13 cellular contexts compared by ENCODE assay signal in genomic region chr1:62325076-62325475, GRCh38. TPM values are rescaled to one million over a fixed set of nuclear protein-coding genes. Genes with fewer than 3 reads are reported as not detected.
DNase-seq lines count a peak whose midpoint lies in the region; ATAC-seq and TF ChIP-seq lines count a peak whose summit lies in the region.
"Had no signal": no experiment of that assay in that cellular context is flagged by ENCODE, and none has a peak within 500 bp of the region (broad histone marks: within the 10 kb centered on the region; RNA-seq: fewer than 3 reads in every experiment).

No MANE protein-coding gene starts in this region.

- no peak for TF ChIP-seq POLR2A in ovary (IDR thresholded peaks at IDR 0.05)

- POLR2A ChIA-PET in BJ (lab: Charles Lee) (interaction anchor here (0.7 to 1.0 kb wide), 3 partner anchors 9 to 111 kb away, joined by 3 to 5 read pairs (median 3); no protein-coding TSS in a partner anchor), PC-9 (lab: Charles Lee; ENCODE audit: unreplicated experiment) (interaction anchor here (0.5 to 1.0 kb wide), 4 partner anchors 88 to 116 kb away, joined by 5 to 10 read pairs (median 6); no protein-coding TSS in a partner anchor)
- POLR2A ChIA-PET in activated CD4-positive, alpha-beta T cell treated with anti-CD3 and anti-CD28 coated beads, Interleukin-2, amount 10 ng/mL, durations not matched to agents 7 days and 5 days (lab: Charles Lee), result no interaction called here

- BruUV-seq in PC-9 (replicated peaks; lab: Mats Ljungman, UMichigan), result no TSS peak

- no peaks in the 10 kb centered on the region for H3K9me3 Mint-ChIP-seq in activated CD4-positive, alpha-beta T cell treated with anti-CD3 and anti-CD28 coated beads, Interleukin-2, amount 10 ng/mL, durations not matched to agents 7 days and 5 days

- H3K4me2 ChIP-seq in PC-9 (peak overlapping the region; percentile 47), osteoblast (ENCODE audit: insufficient read depth, low read length) (peak overlapping the region; percentile 29)

- H3K27ac ChIP-seq in PC-9, result no peak overlapping the region
- H3K27ac ChIP-seq in osteoblast (ENCODE audit: low read depth, low read length), result peak overlapping the region; percentile 46
- no peak overlapping the region for H3K27ac ChIP-seq in ovary
- H3K27ac ChIP-seq: neutrophil had no signal

- peaks cover 11% of the 10 kb centered on the region; the same call in 1 of the 2 replicates for H3F3A ChIP-seq in PC-9 (ENCODE audit: insufficient read depth, low read depth)

- H3K36me3 ChIP-seq in BJ (ENCODE audit: control insufficient read depth, insufficient read depth, low read length) (no peaks in the 10 kb centered on the region), PC-9 (ENCODE audit: low read depth) (no peaks in the 10 kb centered on the region), osteoblast (ENCODE audit: insufficient read depth, low read length) (no peaks in the 10 kb centered on the region), ovary (no peaks in the 10 kb centered on the region)
- H3K36me3 ChIP-seq: neutrophil had no signal

- H3K27me3 Mint-ChIP-seq in activated CD4-positive, alpha-beta T cell treated with anti-CD3 and anti-CD28 coated beads, Interleukin-2, amount 10 ng/mL, durations not matched to agents 7 days and 5 days, result peaks cover 7% of the 10 kb centered on the region

- TF ChIP-seq CTCF in BJ (IDR thresholded peaks at IDR 0.05; ENCODE audit: insufficient read depth, low read depth, low read length) (no peak), PC-9 (conservative IDR thresholded peaks at IDR 0.05) (no peak), fibroblast of mammary gland (conservative IDR thresholded peaks at IDR 0.05; ENCODE audit: control insufficient read depth, insufficient read depth, low read depth, low read length) (no peak), osteoblast (IDR thresholded peaks at IDR 0.05; ENCODE audit: extremely low read depth, low read depth, low read length) (no peak), ovary (IDR thresholded peaks at IDR 0.05) (no peak)

- peaks cover 27% of the 10 kb centered on the region for H3K4me1 ChIP-seq in PC-9 (replicated peaks; ENCODE audit: insufficient read depth)
- peaks cover 11% of the 10 kb centered on the region for H3K4me1 ChIP-seq in osteoblast (ENCODE audit: insufficient read depth, low read length)
- no peaks in the 10 kb centered on the region for H3K4me1 ChIP-seq in ovary (ENCODE audit: insufficient read depth)

- intact Hi-C loops in PC-9 (cut with micrococcal nuclease; ENCODE audit: unreplicated experiment) (loop anchor here (1.0 to 2.0 kb wide), 2 partner anchors 17 to 94 kb away; no protein-coding TSS in a partner anchor), ovary (cut with DNase I) (no loop called here)

- H3K27me3 ChIP-seq in BJ (ENCODE audit: control insufficient read depth, insufficient read depth, low read length) (peaks cover 1% of the 10 kb centered on the region), PC-9 (ENCODE audit: insufficient read depth, low read depth) (no peaks in the 10 kb centered on the region), osteoblast (ENCODE audit: insufficient read depth, low read length) (peaks cover 7% of the 10 kb centered on the region), ovary (no peaks in the 10 kb centered on the region)

- H3K36me3 Mint-ChIP-seq in activated CD4-positive, alpha-beta T cell treated with anti-CD3 and anti-CD28 coated beads, Interleukin-2, amount 10 ng/mL, durations not matched to agents 7 days and 5 days (ENCODE audit: low read depth), result no peaks in the 10 kb centered on the region
- H3K36me3 Mint-ChIP-seq: CD14-positive monocyte had no signal

- H3K4me3 ChIP-seq in BJ (ENCODE audit: low read depth, low read length) (no peak overlapping the region), PC-9 (no peak overlapping the region), fibroblast of mammary gland (ENCODE audit: control insufficient read depth, low read depth, low read length) (no peak overlapping the region), osteoblast (ENCODE audit: insufficient read depth, low read length) (no peak overlapping the region), ovary (no peak overlapping the region)

- H4K20me1 ChIP-seq in PC-9 (ENCODE audit: insufficient read depth), result no peaks in the 10 kb centered on the region
- H4K20me1 ChIP-seq in osteoblast (ENCODE audit: insufficient read depth, low read length), result no peaks in the 10 kb centered on the region

- H3K79me2 ChIP-seq in PC-9 (ENCODE audit: low read depth) (no peaks in the 10 kb centered on the region), osteoblast (ENCODE audit: insufficient read depth, low read length) (no peaks in the 10 kb centered on the region)

- no peak overlapping the region for H3K27ac Mint-ChIP-seq in activated CD4-positive, alpha-beta T cell treated with anti-CD3 and anti-CD28 coated beads, Interleukin-2, amount 10 ng/mL, durations not matched to agents 7 days and 5 days

- H3K9me3 ChIP-seq in PC-9 (ENCODE audit: insufficient read depth, low read depth) (no peaks in the 10 kb centered on the region), osteoblast (ENCODE audit: low read depth, low read length) (no peaks in the 10 kb centered on the region), ovary (no peaks in the 10 kb centered on the region)
- H3K9me3 ChIP-seq: neutrophil had no signal

- no peaks in the 10 kb centered on the region for H3K9me2 ChIP-seq in PC-9 (ENCODE audit: insufficient read depth)

- ATAC-seq in GM21515 (IDR thresholded peaks at IDR 0.05; ENCODE audit: unreplicated experiment), result no peak

- peak; percentile 87 for DNase-seq in BJ (ENCODE audit: low read depth)
- peak; percentile 77 to 79 for DNase-seq in PC-9
- peak; percentile 65 for DNase-seq in fibroblast of mammary gland (ENCODE audit: low read depth)
- DNase-seq in osteoblast (ENCODE audit: insufficient read length, low spot score, missing footprints), result peak; percentile 43
- no peak for DNase-seq in ovary
- DNase-seq in stimulated activated CD8-positive, alpha-beta memory T cell treated with anti-CD3 and anti-CD28 coated beads, Interleukin-4, amount 100 ng/mL, for 48 hours, result no peak
- no peak for DNase-seq in activated CD4-positive, alpha-beta T cell treated with anti-CD3 and anti-CD28 coated beads, Interleukin-2, amount 10 ng/mL, durations not matched to agents 7 days and 5 days
- DNase-seq: NCI-H2081 treated with DMSO at 0.1 percent for 48 hours had no signal

- TF ChIP-seq EP300 in ovary (IDR thresholded peaks at IDR 0.05), result no peak

- no peaks in the 10 kb centered on the region for H3K4me1 Mint-ChIP-seq in activated CD4-positive, alpha-beta T cell treated with anti-CD3 and anti-CD28 coated beads, Interleukin-2, amount 10 ng/mL, durations not matched to agents 7 days and 5 days
- H3K4me1 Mint-ChIP-seq: CD14-positive monocyte had no signal

- no peak overlapping the region for H2AFZ ChIP-seq in PC-9
- H2AFZ ChIP-seq in osteoblast (ENCODE audit: low read length), result no peak overlapping the region

- CTCF ChIA-PET in BJ (lab: Yijun Ruan, JAX), result interaction anchor here (1.2 to 1.3 kb wide), 2 partner anchors 26 to 150 kb away, joined by 3 to 4 read pairs; no protein-coding TSS in a partner anchor
- CTCF ChIA-PET in PC-9 (lab: Charles Lee), result no interaction called here
- CTCF ChIA-PET in activated CD4-positive, alpha-beta T cell treated with anti-CD3 and anti-CD28 coated beads, Interleukin-2, amount 10 ng/mL, durations not matched to agents 7 days and 5 days (lab: Charles Lee), result interaction anchor here (0.6 kb wide), 1 partner anchor 674 kb away, joined by 3 read pairs; no protein-coding TSS in a partner anchor

- H3K4me3 Mint-ChIP-seq in activated CD4-positive, alpha-beta T cell treated with anti-CD3 and anti-CD28 coated beads, Interleukin-2, amount 10 ng/mL, durations not matched to agents 7 days and 5 days, result no peak overlapping the region

- 65 to 76% (median 69%) methylated on average over 4 of the region's 4 CpGs for WGBS in ovary, 3 donors

RNA-seq across cellular contexts. Expression of gene KANK4, which starts 5.8 kb away (rescaled TPM):
- polyA plus RNA-seq in BJ (2011; rRNA removed), result 0.05 and 0.06 TPM in 2 replicates
- 0.14 and 0.31 TPM in 2 replicates for polyA minus RNA-seq in BJ (2011; rRNA and poly(A)+ RNA removed)
- total RNA-seq in PC-9 (2021), result 1.7 and 2.0 TPM in 2 replicates
- total RNA-seq in osteoblast, result under 0.01 TPM in 2 replicates
- total RNA-seq in ovary, result under 1 TPM in 6 of 7 donors, not detected in 1; 0.10 to 0.46 (median 0.19) TPM
- under 1 TPM; 0.05 to 0.83 TPM for polyA plus RNA-seq in ovary
- not detected for total RNA-seq in activated CD4-positive, alpha-beta T cell treated with anti-CD3 and anti-CD28 coated beads, Interleukin-2, amount 10 ng/mL, durations not matched to agents 7 days and 5 days
- total RNA-seq: fibroblast of villous mesenchyme; T-helper 1 cell treated with Interleukin-12 subunit alpha and Interleukin-12 subunit beta and Interleukin-4 antibody, amounts not matched to agents 30 ng/mL and 1 ng/mL, for 36 hours had no signal
- polyA plus RNA-seq: CD14-positive monocyte had no signal

Comparison
In these comparisons a context has a peak if more than half of its experiments do, and no peak if none do; other contexts are left out.
1. DNase-seq: peak in BJ (single experiment), PC-9 (2 of 2), fibroblast of mammary gland (single experiment) and osteoblast (single experiment); none in ovary (0 of 5), stimulated activated CD8-positive, alpha-beta memory T cell treated with anti-CD3 and anti-CD28 coated beads, Interleukin-4, amount 100 ng/mL, for 48 hours (single experiment) and activated CD4-positive, alpha-beta T cell treated with anti-CD3 and anti-CD28 coated beads, Interleukin-2, amount 10 ng/mL, durations not matched to agents 7 days and 5 days (single experiment).